15 cellular contexts compared by ENCODE assay signal in genomic region chr11:118321386-118322082, GRCh38. TPM values are rescaled to one million over a fixed set of nuclear protein-coding genes. Genes with fewer than 3 reads are reported as not detected.
A peak's percentile ranks its signal among the peaks of the same experiment; 100 is the strongest.
DNase-seq lines count a peak whose midpoint lies in the region; ATAC-seq and TF ChIP-seq lines count a peak whose summit lies in the region.
"Had no signal": no experiment of that assay in that cellular context is flagged by ENCODE, and none has a peak within 500 bp of the region (broad histone marks: within the 10 kb centered on the region; RNA-seq: fewer than 3 reads in every experiment).

No MANE protein-coding gene starts in this region.

- H3K4me3 ChIP-seq in CD8-positive, alpha-beta T cell (ENCODE audit: low read depth, low read length), result no peak overlapping the region
- H3K4me3 ChIP-seq in mesenchymal stem cell (ENCODE audit: insufficient read depth in 1 of 2, low read depth in 1 of 2, low read length in 2 of 2), result no peak overlapping the region
- H3K4me3 ChIP-seq: thyroid gland had no signal

- H3K27ac Mint-ChIP-seq in CD8-positive, alpha-beta T cell, result peak overlapping the region; percentile 62

- POLR2A ChIA-PET in CD8-positive, alpha-beta T cell (lab: Charles Lee), result interaction anchor here (1.1 to 3.6 kb wide), 3 partner anchors 17 to 32 kb away, joined by 4 to 20 read pairs (median 6); no protein-coding TSS in a partner anchor

- intact Hi-C loops in CD8-positive, alpha-beta T cell (cut with DNase I, micrococcal nuclease), result no loop called here

- H3K23ac ChIP-seq in mesenchymal stem cell (ENCODE audit: low read length in 2 of 2), result no peak overlapping the region

- H3K27ac ChIP-seq in CD8-positive, alpha-beta T cell (ENCODE audit: low read depth, low read length), result no peak overlapping the region
- H3K27ac ChIP-seq in mesenchymal stem cell (ENCODE audit: low read length, poor library complexity, severe bottlenecking), result no peak overlapping the region

- H3K9me3 ChIP-seq in CD8-positive, alpha-beta T cell (ENCODE audit: low read length), result no peaks in the 10 kb centered on the region
- no peaks in the 10 kb centered on the region for H3K9me3 ChIP-seq in mesenchymal stem cell (ENCODE audit: control insufficient read depth, low read length)
- H3K9me3 ChIP-seq: thyroid gland had no signal

- no peak for DNase-seq in CD8-positive, alpha-beta T cell
- DNase-seq in SKM-1 treated with dmso at 0.1 percent for 144 hours (lab: John Stamatoyannopoulos, UW; ENCODE audit: unreplicated experiment) (peak; percentile 46), mesenchymal stem cell (peak; percentile 1), NCI-H226 (no peak), globus pallidus (ENCODE audit: low spot score) (no peak)
- no peak for DNase-seq in NK-92 treated with Interleukin-12 subunit alpha and Interleukin-12 subunit beta, amount 100 ng/mL, for 24 hours (lab: John Stamatoyannopoulos, UW)
- DNase-seq: activated CD4-positive, alpha-beta T cell treated with anti-CD3 and anti-CD28 coated beads, Interleukin-2, amount 50 U/mL, for 1 hour; left cardiac atrium; NCI-H2081; retina; RPMI8226; thyroid gland had no signal

- no peak overlapping the region for H2BK15ac ChIP-seq in mesenchymal stem cell (ENCODE audit: low read depth, poor library complexity, severe bottlenecking)

- H3K9ac ChIP-seq in mesenchymal stem cell (ENCODE audit: low read length), result no peak overlapping the region

- no peak overlapping the region for H3K4me3 Mint-ChIP-seq in CD8-positive, alpha-beta T cell

- 86% methylated on average over 3 of the region's 5 CpGs for WGBS in mesenchymal stem cell

- H2AK5ac ChIP-seq in mesenchymal stem cell (ENCODE audit: low read length, severe bottlenecking), result no peak overlapping the region

- H2BK12ac ChIP-seq in mesenchymal stem cell (ENCODE audit: low read length in 2 of 2), result no peak overlapping the region

- no peak overlapping the region for H2BK5ac ChIP-seq in mesenchymal stem cell (ENCODE audit: low read depth, low read length, poor library complexity, severe bottlenecking)

- no peak overlapping the region for H2AFZ ChIP-seq in mesenchymal stem cell (ENCODE audit: low read depth, low read length)

- H3K14ac ChIP-seq in mesenchymal stem cell (ENCODE audit: low read length in 2 of 2), result no peak overlapping the region

- H3K79me1 ChIP-seq in mesenchymal stem cell (replicated peaks; ENCODE audit: low read length, poor library complexity, severe bottlenecking), result no peaks in the 10 kb centered on the region

- peaks cover 77% of the 10 kb centered on the region for H3K4me1 Mint-ChIP-seq in CD8-positive, alpha-beta T cell (ENCODE audit: low read depth)

- no peak overlapping the region for H3K18ac ChIP-seq in mesenchymal stem cell (ENCODE audit: low read depth in 1 of 2, low read length in 2 of 2)

- H3K4ac ChIP-seq in mesenchymal stem cell (ENCODE audit: low read depth in 1 of 2, low read length in 2 of 2), result no peak overlapping the region

- no peak overlapping the region for H3K4me2 ChIP-seq in mesenchymal stem cell (ENCODE audit: low read length, poor library complexity, severe bottlenecking)

- peaks cover 54% of the 10 kb centered on the region for H3K4me1 ChIP-seq in CD8-positive, alpha-beta T cell (ENCODE audit: insufficient read depth, low read length)
- peaks cover 4% of the 10 kb centered on the region for H3K4me1 ChIP-seq in mesenchymal stem cell (ENCODE audit: control insufficient read depth, insufficient read depth, low read depth, low read length)

- CTCF ChIA-PET in CD8-positive, alpha-beta T cell (lab: Charles Lee), result interaction anchor here (1.2 to 1.7 kb wide), 3 partner anchors 17 to 23 kb away, joined by 3 to 6 read pairs (median 3); no protein-coding TSS in a partner anchor

- H4K8ac ChIP-seq in mesenchymal stem cell (ENCODE audit: low read length), result no peak overlapping the region

- no peaks in the 10 kb centered on the region for H3K27me3 Mint-ChIP-seq in CD8-positive, alpha-beta T cell (ENCODE audit: low read depth)

- no peaks in the 10 kb centered on the region for H3K27me3 ChIP-seq in CD8-positive, alpha-beta T cell (ENCODE audit: insufficient read depth, low read length)
- H3K27me3 ChIP-seq in mesenchymal stem cell (ENCODE audit: control insufficient read depth in 1 of 2, insufficient read depth in 1 of 2, low read length in 2 of 2), result peaks cover 8 to 15% of the 10 kb centered on the region in 2 experiments
- H3K27me3 ChIP-seq: thyroid gland had no signal

- no peaks in the 10 kb centered on the region for H3K36me3 ChIP-seq in CD8-positive, alpha-beta T cell (ENCODE audit: insufficient read depth, low read length)
- no peaks in the 10 kb centered on the region for H3K36me3 ChIP-seq in mesenchymal stem cell (ENCODE audit: control insufficient read depth in 1 of 2, insufficient read depth in 2 of 2, low read depth in 1 of 2, low read length in 2 of 2)
- H3K36me3 ChIP-seq: thyroid gland had no signal

- no peak overlapping the region for H2BK120ac ChIP-seq in mesenchymal stem cell (ENCODE audit: low read depth, low read length)

- peaks cover 42% of the 10 kb centered on the region for H3K36me3 Mint-ChIP-seq in CD8-positive, alpha-beta T cell

- no peak for TF ChIP-seq CTCF in CD8-positive, alpha-beta T cell (IDR thresholded peaks at IDR 0.05)

- ATAC-seq in CD8-positive, alpha-beta T cell, result no peak
- ATAC-seq in HG03175 (IDR thresholded peaks at IDR 0.05; ENCODE audit: unreplicated experiment) (peak; percentile 43), GM19035 (IDR thresholded peaks at IDR 0.05; ENCODE audit: unreplicated experiment) (no peak)
- ATAC-seq: left cardiac atrium had no signal

- H4K91ac ChIP-seq in mesenchymal stem cell (ENCODE audit: low read length), result no peak overlapping the region

- no peaks in the 10 kb centered on the region for H3K9me3 Mint-ChIP-seq in CD8-positive, alpha-beta T cell

RNA-seq across cellular contexts. Expression of gene CD3E, which starts 17.0 kb away (rescaled TPM):
- total RNA-seq in CD8-positive, alpha-beta T cell, result 100 to 1,000 TPM; 413 to 436 TPM
- polyA plus RNA-seq in mesenchymal stem cell (2013, experiment 1 of 2), result not detected
- polyA plus RNA-seq in mesenchymal stem cell (2013, experiment 2 of 2), result not detected

RNA-seq across cellular contexts. Expression of gene CD3D, which starts 21.0 kb away (rescaled TPM):
- total RNA-seq in CD8-positive, alpha-beta T cell, result 100 to 1,000 TPM; 244 to 265 TPM
- polyA plus RNA-seq in mesenchymal stem cell (2013, experiment 1 of 2), result not detected
- not detected for polyA plus RNA-seq in mesenchymal stem cell (2013, experiment 2 of 2)

RNA-seq across cellular contexts. Expression of gene CD3G, which starts 22.6 kb away (rescaled TPM):
- 10 to 100 TPM; 88.8 to 98.6 TPM for total RNA-seq in CD8-positive, alpha-beta T cell
- polyA plus RNA-seq in mesenchymal stem cell (2013, experiment 1 of 2), result not detected
- not detected for polyA plus RNA-seq in mesenchymal stem cell (2013, experiment 2 of 2)
- total RNA-seq: HT1080 had no signal

RNA-seq across cellular contexts. Expression of gene UBE4A, which starts 37.9 kb away (rescaled TPM):
- 10 to 100 TPM; 53.7 to 57.5 TPM for total RNA-seq in CD8-positive, alpha-beta T cell
- 21.9 TPM for polyA plus RNA-seq in mesenchymal stem cell (2013, experiment 1 of 2)
- polyA plus RNA-seq in mesenchymal stem cell (2013, experiment 2 of 2), result 22.4 TPM

RNA-seq across cellular contexts. Expression of gene MPZL2, which starts 57.4 kb away (rescaled TPM):
- total RNA-seq in CD8-positive, alpha-beta T cell, result 1 to 10 TPM; 1.2 to 1.4 TPM
- not detected for polyA plus RNA-seq in mesenchymal stem cell (2013, experiment 1 of 2)
- polyA plus RNA-seq in mesenchymal stem cell (2013, experiment 2 of 2), result 0.03 TPM

Comparison
In these comparisons a context has a peak if more than half of its experiments do, and no peak if none do; other contexts are left out.
1. DNase-seq: peak in SKM-1 treated with dmso at 0.1 percent for 144 hours (single experiment) and mesenchymal stem cell (single experiment); none in CD8-positive, alpha-beta T cell (0 of 7), NCI-H226 (single experiment), globus pallidus (single experiment) and NK-92 treated with Interleukin-12 subunit alpha and Interleukin-12 subunit beta, amount 100 ng/mL, for 24 hours (single experiment).